18 cellular contexts compared by ENCODE assay signal in genomic region chr15:44706946-44707636, GRCh38. TPM values are rescaled to one million over a fixed set of nuclear protein-coding genes. Genes with fewer than 3 reads are reported as not detected.
DNase-seq lines count a peak whose midpoint lies in the region; ATAC-seq and TF ChIP-seq lines count a peak whose summit lies in the region.
"Had no signal": no experiment of that assay in that cellular context is flagged by ENCODE, and none has a peak within 500 bp of the region (broad histone marks: within the 10 kb centered on the region; RNA-seq: fewer than 3 reads in every experiment).

No MANE protein-coding gene starts in this region.

- H3K27ac Mint-ChIP-seq in Calu3 (ENCODE audit: unreplicated experiment) (no peak overlapping the region), neural crest cell (ENCODE audit: unreplicated experiment) (peak overlapping the region; percentile 67), endodermal cell (no peak overlapping the region)
- H3K27ac Mint-ChIP-seq in stimulated activated naive CD8-positive, alpha-beta T cell treated with anti-CD3 and anti-CD28 coated beads, Interleukin-15, amount 100 ng/mL, for 72 hours: no peak overlapping the region
- H3K27ac Mint-ChIP-seq in activated CD4-positive, alpha-beta T cell treated with anti-CD3 and anti-CD28 coated beads, Interleukin-2, amount 10 ng/mL, durations not matched to agents 7 days and 5 days: no peak overlapping the region
- H3K27ac Mint-ChIP-seq: activated T-helper 1 cell treated with anti-CD3 and anti-CD28 coated beads, Interleukin-12 subunit alpha, Interleukin-12 subunit beta, Interleukin-2, Interleukin-4 antibody, amounts not matched to agents 30 ng/mL and 10 ng/mL and 1 ng/mL, durations not matched to agents 14 hours and 24 hours and 36 hours had no signal

- H3K36me3 ChIP-seq in RWPE2 (ENCODE audit: low read depth) (no peaks in the 10 kb centered on the region; the same call in 1 of the 2 replicates), endodermal cell (ENCODE audit: control insufficient read depth, insufficient read depth, low read length) (no peaks in the 10 kb centered on the region)

- intact Hi-C loops in Calu3 (cut with micrococcal nuclease; ENCODE audit: unreplicated experiment): no loop called here

- 85 to 89% methylated on average over 1 to 2 of the region's 2 CpGs for WGBS in endodermal cell (ENCODE audit: insufficient coverage in 1 of 2, insufficient read length in 1 of 2), 2 experiments

- H3K4me1 Mint-ChIP-seq in Calu3 (ENCODE audit: low read depth, unreplicated experiment): no peaks in the 10 kb centered on the region
- H3K4me1 Mint-ChIP-seq in neural crest cell: peaks cover 12% of the 10 kb centered on the region
- peaks cover 35% of the 10 kb centered on the region for H3K4me1 Mint-ChIP-seq in stimulated activated naive CD8-positive, alpha-beta T cell treated with anti-CD3 and anti-CD28 coated beads, Interleukin-15, amount 100 ng/mL, for 72 hours
- H3K4me1 Mint-ChIP-seq in activated CD4-positive, alpha-beta T cell treated with anti-CD3 and anti-CD28 coated beads, Interleukin-2, amount 10 ng/mL, durations not matched to agents 7 days and 5 days: peaks cover 32% of the 10 kb centered on the region
- no peaks in the 10 kb centered on the region for H3K4me1 Mint-ChIP-seq in endodermal cell

- H3K9ac ChIP-seq in endodermal cell (ENCODE audit: extremely low read depth, low read length, poor library complexity, severe bottlenecking): no peak overlapping the region

- CTCF ChIA-PET in Calu3 (lab: Charles Lee): no interaction called here
- CTCF ChIA-PET in activated CD4-positive, alpha-beta T cell treated with anti-CD3 and anti-CD28 coated beads, Interleukin-2, amount 10 ng/mL, durations not matched to agents 7 days and 5 days (lab: Charles Lee): interaction anchor here (0.6 to 18.8 kb wide), 5 partner anchors 29 to 50 kb away, joined by 3 to 287 read pairs (median 7); partner anchors contain the start of gene SPG11

- no peaks in the 10 kb centered on the region for H3K9me3 ChIP-seq in RWPE2 (ENCODE audit: severe bottlenecking)
- no peaks in the 10 kb centered on the region for H3K9me3 ChIP-seq in endodermal cell (ENCODE audit: control insufficient read depth, low read length)

- no peak overlapping the region for H3K4me3 ChIP-seq in RWPE2 (ENCODE audit: severe bottlenecking)
- H3K4me3 ChIP-seq in endodermal cell (ENCODE audit: low read length): no peak overlapping the region

- ATAC-seq in RWPE2 (ENCODE audit: low read depth): peak; percentile 8; the same call in 1 of the 3 replicates
- ATAC-seq in stimulated activated naive CD8-positive, alpha-beta T cell treated with anti-CD3 and anti-CD28 coated beads, Interleukin-15, amount 100 ng/mL, for 72 hours: no peak
- ATAC-seq: left lobe of liver had no signal

- H3K4me3 Mint-ChIP-seq in Calu3 (ENCODE audit: low read depth, unreplicated experiment): no peak overlapping the region
- H3K4me3 Mint-ChIP-seq in neural crest cell: no peak overlapping the region
- H3K4me3 Mint-ChIP-seq in stimulated activated naive CD8-positive, alpha-beta T cell treated with anti-CD3 and anti-CD28 coated beads, Interleukin-15, amount 100 ng/mL, for 72 hours: no peak overlapping the region
- no peak overlapping the region for H3K4me3 Mint-ChIP-seq in activated CD4-positive, alpha-beta T cell treated with anti-CD3 and anti-CD28 coated beads, Interleukin-2, amount 10 ng/mL, durations not matched to agents 7 days and 5 days
- H3K4me3 Mint-ChIP-seq in endodermal cell: no peak overlapping the region
- H3K4me3 Mint-ChIP-seq: activated T-helper 1 cell treated with anti-CD3 and anti-CD28 coated beads, Interleukin-12 subunit alpha, Interleukin-12 subunit beta, Interleukin-2, Interleukin-4 antibody, amounts not matched to agents 30 ng/mL and 10 ng/mL and 1 ng/mL, durations not matched to agents 14 hours and 24 hours and 36 hours had no signal

- no peak overlapping the region for H3K27ac ChIP-seq in RWPE2 (ENCODE audit: poor library complexity, severe bottlenecking)
- H3K27ac ChIP-seq in endodermal cell (ENCODE audit: low read depth, low read length): no peak overlapping the region
- H3K27ac ChIP-seq: VCaP had no signal

- H3K36me3 Mint-ChIP-seq in Calu3 (ENCODE audit: insufficient read depth, unreplicated experiment) (peaks cover 18% of the 10 kb centered on the region), neural crest cell (ENCODE audit: low read depth) (no peaks in the 10 kb centered on the region), endodermal cell (ENCODE audit: low read depth) (no peaks in the 10 kb centered on the region)
- peaks cover 64% of the 10 kb centered on the region for H3K36me3 Mint-ChIP-seq in activated CD4-positive, alpha-beta T cell treated with anti-CD3 and anti-CD28 coated beads, Interleukin-2, amount 10 ng/mL, durations not matched to agents 7 days and 5 days (ENCODE audit: low read depth)

- BruUV-seq in Calu3 (replicated peaks; lab: Mats Ljungman, UMichigan): no TSS peak

- H3K27me3 ChIP-seq in RWPE2 (ENCODE audit: insufficient read depth, poor library complexity, severe bottlenecking) (no peaks in the 10 kb centered on the region), endodermal cell (ENCODE audit: control insufficient read depth, insufficient read depth, low read length, poor library complexity, severe bottlenecking) (peaks cover 2% of the 10 kb centered on the region)

- no peaks in the 10 kb centered on the region for H3K27me3 Mint-ChIP-seq in Calu3 (ENCODE audit: unreplicated experiment)
- peaks cover 10% of the 10 kb centered on the region for H3K27me3 Mint-ChIP-seq in neural crest cell (ENCODE audit: low read depth)
- H3K27me3 Mint-ChIP-seq in stimulated activated naive CD8-positive, alpha-beta T cell treated with anti-CD3 and anti-CD28 coated beads, Interleukin-15, amount 100 ng/mL, for 72 hours: no peaks in the 10 kb centered on the region
- no peaks in the 10 kb centered on the region for H3K27me3 Mint-ChIP-seq in activated CD4-positive, alpha-beta T cell treated with anti-CD3 and anti-CD28 coated beads, Interleukin-2, amount 10 ng/mL, durations not matched to agents 7 days and 5 days
- peaks cover 2% of the 10 kb centered on the region for H3K27me3 Mint-ChIP-seq in endodermal cell (ENCODE audit: insufficient read depth)

- no peak for TF ChIP-seq CTCF in Calu3 (IDR thresholded peaks at IDR 0.05; ENCODE audit: unreplicated experiment)
- no peak for TF ChIP-seq CTCF in RWPE2 (IDR thresholded peaks at IDR 0.05; ENCODE audit: poor library complexity, severe bottlenecking)
- no peak for TF ChIP-seq CTCF in neural crest cell (conservative IDR thresholded peaks at IDR 0.05)
- no peak for TF ChIP-seq CTCF in endodermal cell (conservative IDR thresholded peaks at IDR 0.05)

- POLR2A ChIA-PET in activated CD4-positive, alpha-beta T cell treated with anti-CD3 and anti-CD28 coated beads, Interleukin-2, amount 10 ng/mL, durations not matched to agents 7 days and 5 days (lab: Charles Lee): no interaction called here

- H3K9me3 Mint-ChIP-seq in Calu3 (ENCODE audit: low read depth, unreplicated experiment): peaks cover 3% of the 10 kb centered on the region
- peaks cover 10% of the 10 kb centered on the region for H3K9me3 Mint-ChIP-seq in neural crest cell
- H3K9me3 Mint-ChIP-seq in stimulated activated naive CD8-positive, alpha-beta T cell treated with anti-CD3 and anti-CD28 coated beads, Interleukin-15, amount 100 ng/mL, for 72 hours: peaks cover 26 to 32% of the 10 kb centered on the region in 2 donors
- H3K9me3 Mint-ChIP-seq in activated CD4-positive, alpha-beta T cell treated with anti-CD3 and anti-CD28 coated beads, Interleukin-2, amount 10 ng/mL, durations not matched to agents 7 days and 5 days: peaks cover 27% of the 10 kb centered on the region
- peaks cover 7% of the 10 kb centered on the region for H3K9me3 Mint-ChIP-seq in endodermal cell

- DNase-seq in Calu3: peak; percentile 20
- no peak for DNase-seq in RWPE2 (ENCODE audit: low spot score)
- DNase-seq in islet precursor cell: peak; percentile 77
- no peak for DNase-seq in neural crest cell (ENCODE audit: low read depth, low spot score)
- DNase-seq in stimulated activated naive CD8-positive, alpha-beta T cell treated with anti-CD3 and anti-CD28 coated beads, Interleukin-15, amount 100 ng/mL, for 72 hours: no peak
- DNase-seq in AG20443 (ENCODE audit: low spot score): no peak
- no peak for DNase-seq in activated CD4-positive, alpha-beta T cell treated with anti-CD3 and anti-CD28 coated beads, Interleukin-2, amount 10 ng/mL, durations not matched to agents 7 days and 5 days
- DNase-seq in endodermal cell: no peak
- DNase-seq: activated CD4-positive, alpha-beta T cell treated with anti-CD3 and anti-CD28 coated beads for 48 hours; activated naive CD4-positive, alpha-beta T cell treated with anti-CD3 and anti-CD28 coated beads, Interleukin-2, amount 50 U/mL, for 16 hours; aorta; DMS79; GF-D8; NCI-H187; NCI-H748 treated with DMSO at 0.1 percent for 48 hours had no signal

- H3K4me1 ChIP-seq in RWPE2 (ENCODE audit: insufficient read depth, poor library complexity, severe bottlenecking): peaks cover 5% of the 10 kb centered on the region
- no peaks in the 10 kb centered on the region for H3K4me1 ChIP-seq in endodermal cell (ENCODE audit: control insufficient read depth, insufficient read depth, low read length)

RNA-seq across cellular contexts. Expression of gene PATL2, which starts 4.0 kb away (rescaled TPM):
- total RNA-seq in Calu3 (2022): 1.7 and 3.8 TPM in 2 replicates
- total RNA-seq in neural crest cell: 0.35 and 0.68 TPM in 2 replicates
- total RNA-seq in activated CD4-positive, alpha-beta T cell treated with anti-CD3 and anti-CD28 coated beads, Interleukin-2, amount 10 ng/mL, durations not matched to agents 7 days and 5 days: 10 to 100 TPM; 15.9 to 20.5 TPM
- under 1 TPM in 1 of 2 donors, not detected in 1; 0.26 TPM for total RNA-seq in endodermal cell
- polyA plus RNA-seq in endodermal cell (2013, experiment 1 of 2): 0.11 TPM
- not detected for polyA plus RNA-seq in endodermal cell (2013, experiment 2 of 2)

RNA-seq across cellular contexts. Expression of gene B2M, which starts 4.2 kb away (rescaled TPM):
- total RNA-seq in Calu3 (2022): 1,002 and 1,731 TPM in 2 replicates
- 95.2 and 104 TPM in 2 replicates for total RNA-seq in neural crest cell
- total RNA-seq in activated CD4-positive, alpha-beta T cell treated with anti-CD3 and anti-CD28 coated beads, Interleukin-2, amount 10 ng/mL, durations not matched to agents 7 days and 5 days: over 10,000 TPM in 1 of 2 experiments, 1,000 to 10,000 TPM in 1; 9,253 to 11,726 TPM
- total RNA-seq in endodermal cell: 10 to 100 TPM; 66.5 to 74.3 TPM
- 92.9 TPM for polyA plus RNA-seq in endodermal cell (2013, experiment 1 of 2)
- polyA plus RNA-seq in endodermal cell (2013, experiment 2 of 2): 89.3 TPM

RNA-seq across cellular contexts. Expression of gene TRIM69, which starts 29.2 kb away (rescaled TPM):
- 9.7 and 20.2 TPM in 2 replicates for total RNA-seq in Calu3 (2022)
- total RNA-seq in neural crest cell: 15.2 and 16.3 TPM in 2 replicates
- 10 to 100 TPM; 67.9 to 70.2 TPM for total RNA-seq in activated CD4-positive, alpha-beta T cell treated with anti-CD3 and anti-CD28 coated beads, Interleukin-2, amount 10 ng/mL, durations not matched to agents 7 days and 5 days
- 10 to 100 TPM in 1 of 2 donors, 1 to 10 TPM in 1; 5.7 to 13.1 TPM for total RNA-seq in endodermal cell
- polyA plus RNA-seq in endodermal cell (2013, experiment 1 of 2): 8.8 TPM
- polyA plus RNA-seq in endodermal cell (2013, experiment 2 of 2): 11.8 TPM

RNA-seq across cellular contexts. Expression of gene SPG11, which starts 43.6 kb away (rescaled TPM):
- total RNA-seq in Calu3 (2022) (36.2 and 36.6 TPM in 2 replicates), neural crest cell (61.7 and 64.2 TPM in 2 replicates), endodermal cell (10 to 100 TPM; 60.2 to 61.6 TPM)
- 10 to 100 TPM; 69.2 to 77.6 TPM for total RNA-seq in activated CD4-positive, alpha-beta T cell treated with anti-CD3 and anti-CD28 coated beads, Interleukin-2, amount 10 ng/mL, durations not matched to agents 7 days and 5 days
- 37.9 TPM for polyA plus RNA-seq in endodermal cell (2013, experiment 1 of 2)
- 34.3 TPM for polyA plus RNA-seq in endodermal cell (2013, experiment 2 of 2)

Comparison
In these comparisons a context has a peak if more than half of its experiments do, and no peak if none do; other contexts are left out.
1. DNase-seq: peak in Calu3 (single experiment) and islet precursor cell (single experiment); none in RWPE2 (single experiment), neural crest cell (single experiment), stimulated activated naive CD8-positive, alpha-beta T cell treated with anti-CD3 and anti-CD28 coated beads, Interleukin-15, amount 100 ng/mL, for 72 hours (0 of 2), AG20443 (single experiment), activated CD4-positive, alpha-beta T cell treated with anti-CD3 and anti-CD28 coated beads, Interleukin-2, amount 10 ng/mL, durations not matched to agents 7 days and 5 days (single experiment) and endodermal cell (single experiment).